In the genomic region with DNA sequence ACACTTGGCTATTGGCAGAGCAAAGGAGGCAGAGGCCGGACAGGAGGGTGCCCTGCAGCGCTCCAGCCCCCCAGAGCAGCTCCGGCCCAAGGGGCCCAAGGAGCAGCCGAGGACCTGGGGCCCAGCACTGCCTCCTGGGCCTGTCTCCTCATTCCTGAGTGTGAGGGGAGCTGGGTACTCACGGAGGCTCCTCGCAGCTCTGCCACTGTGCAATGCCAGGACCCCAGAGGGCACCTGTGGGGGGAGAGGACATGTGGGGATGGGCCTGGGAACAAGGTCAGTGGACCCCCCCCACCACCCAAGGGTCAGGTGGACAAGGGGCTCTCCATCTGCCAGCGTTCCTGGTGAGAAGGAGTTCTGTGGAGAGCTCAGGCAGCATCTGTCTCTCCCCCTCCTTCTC, we compare ENCODE assay signal across 17 cellular contexts.
DNase-seq lines count a peak whose midpoint lies in the region; ATAC-seq, FAIRE-seq and TF ChIP-seq lines count a peak whose summit lies in the region.
"Had no signal": no experiment of that assay in that cellular context is flagged by ENCODE, and none has a peak within 500 bp of the region (broad histone marks: within the 10 kb centered on the region; RNA-seq: fewer than 3 reads in every experiment).

No MANE protein-coding gene starts in this region.

- H3K9ac ChIP-seq in MM.1S (ENCODE audit: low read length) = no peak overlapping the region

- H2AFZ ChIP-seq in MM.1S (ENCODE audit: low read length) = no peak overlapping the region

- WGBS in heart right ventricle, 2 donors = 87 to 91% methylated on average over 7 of the region's 7 CpGs

- TF ChIP-seq CTCF in heart right ventricle (IDR thresholded peaks at IDR 0.05) = no peak
- no peak for TF ChIP-seq CTCF in MM.1S (IDR thresholded peaks at IDR 0.05; ENCODE audit: low read length)
- TF ChIP-seq CTCF in lower lobe of right lung (IDR thresholded peaks at IDR 0.05) = no peak
- TF ChIP-seq CTCF in D721Med (IDR thresholded peaks at IDR 0.05; ENCODE audit: insufficient read depth, missing control alignments) = no peak
- TF ChIP-seq CTCF in RWPE1 (conservative IDR thresholded peaks at IDR 0.05; ENCODE audit: low read depth) = no peak

- DNase-seq in Right ventricle myocardium superior (peak; percentile 4), heart right ventricle (no peak), MM.1S (no peak), lower lobe of right lung (peak; percentile 24), D721Med (ENCODE audit: insufficient read length, low spot score) (no peak), RWPE1 (ENCODE audit: low spot score) (no peak), left lobe of liver (ENCODE audit: low spot score) (no peak), DMS79 treated with DMSO at 0.1 percent for 48 hours (lab: John Stamatoyannopoulos, UW) (no peak)
- DNase-seq: 8988T; Caco-2; CD4-positive, alpha-beta T cell; DND-41; EL had no signal

- POLR2A ChIA-PET in RWPE1 (lab: Yijun Ruan, JAX; ENCODE audit: low non-redundant PET) = no interaction called here

- H4K20me1 ChIP-seq in MM.1S (ENCODE audit: insufficient read depth, low read length) = no peaks in the 10 kb centered on the region

- intact Hi-C loops in Right ventricle myocardium superior (cut with DNase I) (no loop called here), heart right ventricle (cut with DNase I) (no loop called here), lower lobe of right lung (cut with DNase I) (no loop called here)

- peaks cover 0 to 14% (median 10%) of the 10 kb centered on the region in 7 donors for H3K27me3 ChIP-seq in heart right ventricle
- peaks cover 78% of the 10 kb centered on the region for H3K27me3 ChIP-seq in MM.1S (replicated peaks; ENCODE audit: insufficient read depth, low read length)
- peaks cover 8% of the 10 kb centered on the region for H3K27me3 ChIP-seq in lower lobe of right lung (ENCODE audit: low read depth)

- peaks cover 0 to 25% (median 12%) of the 10 kb centered on the region in 9 donors for H3K4me1 ChIP-seq in heart right ventricle
- no peaks in the 10 kb centered on the region for H3K4me1 ChIP-seq in MM.1S (ENCODE audit: low read length)
- H3K4me1 ChIP-seq in lower lobe of right lung = no peaks in the 10 kb centered on the region
- H3K4me1 ChIP-seq: Caco-2, HAP-1 had no signal

- no peak for FAIRE-seq in D721Med (lab: Jason Lieb, UNC)
- FAIRE-seq: GM12878, H1 had no signal

- no peaks in the 10 kb centered on the region for H3K9me2 ChIP-seq in MM.1S (replicated peaks; ENCODE audit: insufficient read depth, low read length)

- peak overlapping the region; percentile 73; the same call in 1 of the 2 replicates for H3K4me2 ChIP-seq in MM.1S (ENCODE audit: low read depth, low read length)

- CTCF ChIA-PET in RWPE1 (lab: Yijun Ruan, JAX) = no interaction called here

- H3K4me3 ChIP-seq in heart right ventricle (no peak overlapping the region), MM.1S (ENCODE audit: low read length) (no peak overlapping the region), lower lobe of right lung (no peak overlapping the region)
- H3K4me3 ChIP-seq: GM12878, HAP-1 had no signal

- H3F3A ChIP-seq in MM.1S (ENCODE audit: insufficient read depth, low read length) = no peaks in the 10 kb centered on the region

- H3K79me2 ChIP-seq in MM.1S (ENCODE audit: low read length) = no peaks in the 10 kb centered on the region

- ATAC-seq in Right ventricle myocardium superior (ENCODE audit: poor library complexity) (no peak), heart right ventricle (no peak), lower lobe of right lung (no peak), left lobe of liver (no peak)
- ATAC-seq: GM12878 had no signal

- no peak overlapping the region for H3K27ac ChIP-seq in heart right ventricle
- no peak overlapping the region for H3K27ac ChIP-seq in MM.1S (ENCODE audit: low read length)
- H3K27ac ChIP-seq in lower lobe of right lung = no peak overlapping the region
- H3K27ac ChIP-seq in RWPE1 = no peak overlapping the region
- H3K27ac ChIP-seq: C4-2B had no signal

- H3K36me3 ChIP-seq in heart right ventricle (no peaks in the 10 kb centered on the region), MM.1S (replicated peaks; ENCODE audit: insufficient read depth, low read length) (no peaks in the 10 kb centered on the region), lower lobe of right lung (no peaks in the 10 kb centered on the region)
- H3K36me3 ChIP-seq: HAP-1 had no signal

- H3K9me3 ChIP-seq in heart right ventricle = no peaks in the 10 kb centered on the region
- no peaks in the 10 kb centered on the region for H3K9me3 ChIP-seq in MM.1S (replicated peaks; ENCODE audit: insufficient read depth, low read length)
- no peaks in the 10 kb centered on the region for H3K9me3 ChIP-seq in lower lobe of right lung
- H3K9me3 ChIP-seq: HAP-1 had no signal

Comparison
In these comparisons a context has a peak if more than half of its experiments do, and no peak if none do; other contexts are left out.
1. DNase-seq: peak in Right ventricle myocardium superior (single experiment) and lower lobe of right lung (single experiment); none in heart right ventricle (0 of 2), MM.1S (single experiment), D721Med (single experiment), RWPE1 (single experiment), left lobe of liver (single experiment) and DMS79 treated with DMSO at 0.1 percent for 48 hours (single experiment).